ENCODE assay signal across 14 cellular contexts in the genomic region with DNA sequence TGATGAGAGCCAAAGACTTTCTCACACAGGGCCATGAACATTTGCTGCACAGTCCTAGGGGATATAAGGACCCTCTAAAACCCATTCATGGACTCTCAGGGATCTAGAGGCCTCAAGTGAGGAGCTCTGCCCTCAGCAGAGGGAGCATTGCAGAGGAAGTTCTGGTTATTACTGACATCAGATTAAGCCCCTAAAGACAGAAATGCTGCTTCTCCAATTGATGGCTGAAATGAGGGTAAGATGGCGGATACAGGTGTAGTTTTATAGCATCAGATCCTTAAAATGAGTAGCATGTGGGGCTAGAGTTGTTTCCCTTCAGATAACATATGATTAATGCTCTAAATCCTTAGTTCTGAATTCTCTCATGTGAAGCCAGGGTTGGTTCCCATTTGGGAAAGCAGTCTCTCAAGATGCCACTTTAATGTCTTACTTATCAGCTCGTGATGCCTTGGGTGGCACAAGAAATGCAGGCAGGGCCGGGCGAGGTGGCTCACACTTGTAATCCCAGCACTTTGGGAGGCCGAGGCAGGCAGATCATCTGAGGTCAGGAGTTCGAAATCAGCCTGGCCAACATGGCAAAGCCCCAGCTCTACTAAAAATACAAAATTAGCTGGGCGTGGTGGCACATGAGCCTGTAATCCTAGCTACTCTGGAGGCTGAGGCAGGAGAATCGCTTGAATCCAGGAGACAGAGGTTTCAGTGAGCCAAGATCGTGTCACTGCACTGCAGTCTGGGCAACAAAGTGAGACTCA. TPM values are rescaled to one million over a fixed set of nuclear protein-coding genes. Genes with fewer than 3 reads are reported as not detected.
A peak's percentile ranks its signal among the peaks of the same experiment; 100 is the strongest.
DNase-seq lines count a peak whose midpoint lies in the region; ATAC-seq and TF ChIP-seq lines count a peak whose summit lies in the region.
"Had no signal": no experiment of that assay in that cellular context is flagged by ENCODE, and none has a peak within 500 bp of the region (broad histone marks: within the 10 kb centered on the region; RNA-seq: fewer than 3 reads in every experiment).

No MANE protein-coding gene starts in this region.

- H3K9ac ChIP-seq in OCI-LY1 (ENCODE audit: low read length) = peak overlapping the region; percentile 78
- H3K9ac ChIP-seq in PC-3 (ENCODE audit: low read length) = no peak overlapping the region

- H3K9me2 ChIP-seq in OCI-LY1 (ENCODE audit: low read depth, low read length) = no peaks in the 10 kb centered on the region
- no peaks in the 10 kb centered on the region for H3K9me2 ChIP-seq in PC-3 (replicated peaks; ENCODE audit: low read length)

- no peak for ATAC-seq in aorta (ENCODE audit: low FRiP score)
- no peak for ATAC-seq in PC-3

- peaks cover 84% of the 10 kb centered on the region for H3K36me3 Mint-ChIP-seq in activated naive CD8-positive, alpha-beta T cell treated with anti-CD3 and anti-CD28 coated beads for 36 hours

- peak overlapping the region; percentile 86 for H3K4me2 ChIP-seq in OCI-LY1 (ENCODE audit: low read length)
- H3K4me2 ChIP-seq in PC-3 (ENCODE audit: low read length) = no peak overlapping the region

- H3K79me2 ChIP-seq in OCI-LY1 (ENCODE audit: insufficient read depth, low read length) = peaks cover 100% of the 10 kb centered on the region
- H3K79me2 ChIP-seq in PC-3 (ENCODE audit: low read length) = no peaks in the 10 kb centered on the region

- intact Hi-C loops in aorta (cut with DNase I) (no loop called here), PC-3 (cut with micrococcal nuclease) (no loop called here)

- H3K27ac ChIP-seq in OCI-LY1 (ENCODE audit: low read depth, low read length, poor library complexity, severe bottlenecking) = peak overlapping the region; percentile 100
- peak overlapping the region in 16 of 21 experiments; percentile 4 to 93 (median 68) for H3K27ac ChIP-seq in skin epidermis
- no peak overlapping the region for H3K27ac ChIP-seq in aorta (ENCODE audit: low read depth in 1 of 2, low read length in 2 of 2)
- H3K27ac ChIP-seq in PC-3 (ENCODE audit: low read length) = no peak overlapping the region

- peak overlapping the region; percentile 93 for H3K4me3 Mint-ChIP-seq in activated naive CD8-positive, alpha-beta T cell treated with anti-CD3 and anti-CD28 coated beads for 36 hours

- H2AFZ ChIP-seq in OCI-LY1 (ENCODE audit: low read length) (no peak overlapping the region), PC-3 (ENCODE audit: low read length) (no peak overlapping the region)

- CTCF ChIA-PET in HEK293T (lab: Yijun Ruan, JAX) = no interaction called here
- CTCF ChIA-PET in PC-3 (lab: Charles Lee) = no interaction called here

- H4K20me1 ChIP-seq in OCI-LY1 (ENCODE audit: insufficient read depth, low read length) (no peaks in the 10 kb centered on the region), PC-3 (ENCODE audit: low read length) (no peaks in the 10 kb centered on the region)

- WGBS in aorta, 2 donors = 87 to 88% methylated on average over 9 of the region's 9 CpGs

- peaks cover 67% of the 10 kb centered on the region for H3K4me1 Mint-ChIP-seq in activated naive CD8-positive, alpha-beta T cell treated with anti-CD3 and anti-CD28 coated beads for 36 hours

- peaks cover 3% of the 10 kb centered on the region for H3K36me3 ChIP-seq in GM06990 (ENCODE audit: control insufficient read depth, insufficient read depth, low read length)
- peaks cover 90% of the 10 kb centered on the region for H3K36me3 ChIP-seq in OCI-LY1 (ENCODE audit: insufficient read depth, low read length)
- no peaks in the 10 kb centered on the region for H3K36me3 ChIP-seq in aorta (ENCODE audit: control insufficient read depth in 1 of 2, insufficient read depth in 2 of 2, low read length in 1 of 2)
- no peaks in the 10 kb centered on the region for H3K36me3 ChIP-seq in PC-3 (ENCODE audit: low read depth, low read length)

- peak overlapping the region; percentile 97 for H3K27ac Mint-ChIP-seq in activated naive CD8-positive, alpha-beta T cell treated with anti-CD3 and anti-CD28 coated beads for 36 hours

- H3K9me3 ChIP-seq in OCI-LY1 (ENCODE audit: low read length) (no peaks in the 10 kb centered on the region), aorta (ENCODE audit: control insufficient read depth, low read length) (no peaks in the 10 kb centered on the region), PC-3 (ENCODE audit: low read length) (no peaks in the 10 kb centered on the region)
- H3K9me3 ChIP-seq: Caco-2 had no signal

- peak overlapping the region; percentile 89 for H3K4me3 ChIP-seq in GM06990 (replicated peaks; ENCODE audit: low read depth, low read length)
- H3K4me3 ChIP-seq in OCI-LY1 (ENCODE audit: low read depth, low read length, poor library complexity, severe bottlenecking) = peak overlapping the region; percentile 82
- peak overlapping the region in 2 of 7 experiments; percentile 7 to 15 for H3K4me3 ChIP-seq in skin epidermis
- H3K4me3 ChIP-seq in aorta (ENCODE audit: low read length in 2 of 2) = no peak overlapping the region
- H3K4me3 ChIP-seq in PC-3 (ENCODE audit: low read length) = no peak overlapping the region

- peaks cover under 1% of the 10 kb centered on the region; the same call in 1 of the 2 replicates for H3F3A ChIP-seq in OCI-LY1 (ENCODE audit: insufficient read depth, low read length)
- H3F3A ChIP-seq in PC-3 (ENCODE audit: low read length, unreplicated experiment) = no peaks in the 10 kb centered on the region

- BruUV-seq in PC-3 (replicated peaks; lab: Mats Ljungman, UMichigan) = no TSS peak

- peaks cover 92% of the 10 kb centered on the region for H3K4me1 ChIP-seq in OCI-LY1 (ENCODE audit: insufficient read depth, low read length, severe bottlenecking)
- no peaks in the 10 kb centered on the region for H3K4me1 ChIP-seq in aorta (ENCODE audit: control insufficient read depth in 1 of 2, insufficient read depth in 2 of 2, low read length in 2 of 2)
- peaks cover 14% of the 10 kb centered on the region for H3K4me1 ChIP-seq in PC-3 (ENCODE audit: insufficient read depth, low read length)
- H3K4me1 ChIP-seq: Caco-2 had no signal

- H3K9me3 Mint-ChIP-seq in activated naive CD8-positive, alpha-beta T cell treated with anti-CD3 and anti-CD28 coated beads for 36 hours = no peaks in the 10 kb centered on the region

- POLR2A ChIA-PET in HEK293T (lab: Yijun Ruan, JAX) (no interaction called here), PC-3 (lab: Charles Lee; ENCODE audit: unreplicated experiment) (no interaction called here)

- H3K27me3 Mint-ChIP-seq in activated naive CD8-positive, alpha-beta T cell treated with anti-CD3 and anti-CD28 coated beads for 36 hours = peaks cover 3% of the 10 kb centered on the region

- H3K27me3 ChIP-seq in GM06990 (replicated peaks; ENCODE audit: control insufficient read depth, insufficient read depth, low read length) = no peaks in the 10 kb centered on the region
- no peaks in the 10 kb centered on the region for H3K27me3 ChIP-seq in OCI-LY1 (ENCODE audit: insufficient read depth, low read length)
- H3K27me3 ChIP-seq in aorta (ENCODE audit: control insufficient read depth in 1 of 2, insufficient read depth in 2 of 2, low read length in 1 of 2) = no peaks in the 10 kb centered on the region
- H3K27me3 ChIP-seq in PC-3 (ENCODE audit: low read length) = no peaks in the 10 kb centered on the region

- no peak for DNase-seq in GM06990 (ENCODE audit: extremely low read depth, insufficient read length)
- DNase-seq in activated naive CD8-positive, alpha-beta T cell treated with anti-CD3 and anti-CD28 coated beads for 36 hours = no peak
- DNase-seq in HEK293T (ENCODE audit: extremely low spot score) = no peak
- DNase-seq in aorta = no peak
- DNase-seq in PC-3 = no peak
- DNase-seq in SW480 (ENCODE audit: low spot score) = no peak
- DNase-seq: activated gamma-delta T cell treated with Interleukin-2 at 50 U/mL for 16 hours; Caco-2; H7; kidney; NCI-H1694 treated with DMSO at 0.1 percent for 48 hours; stimulated activated CD4-positive, alpha-beta T cell treated with anti-CD3 and anti-CD28 coated beads, Interleukin-15, amount 100 ng/mL, for 24 hours had no signal

- no peak for TF ChIP-seq CTCF in GM06990 (IDR thresholded peaks at IDR 0.05; ENCODE audit: insufficient read depth, low read length, poor library complexity, severe bottlenecking)
- no peak for TF ChIP-seq CTCF in OCI-LY1 (IDR thresholded peaks at IDR 0.05; ENCODE audit: low read length)
- TF ChIP-seq CTCF in PC-3 (conservative IDR thresholded peaks at IDR 0.05; ENCODE audit: low read depth, low read length) = no peak

TF ChIP-seq in HEK293T, 16 proteins besides CTCF, POLR2A, EP300 and RAD21:
- TF ChIP-seq, protein P1, sequence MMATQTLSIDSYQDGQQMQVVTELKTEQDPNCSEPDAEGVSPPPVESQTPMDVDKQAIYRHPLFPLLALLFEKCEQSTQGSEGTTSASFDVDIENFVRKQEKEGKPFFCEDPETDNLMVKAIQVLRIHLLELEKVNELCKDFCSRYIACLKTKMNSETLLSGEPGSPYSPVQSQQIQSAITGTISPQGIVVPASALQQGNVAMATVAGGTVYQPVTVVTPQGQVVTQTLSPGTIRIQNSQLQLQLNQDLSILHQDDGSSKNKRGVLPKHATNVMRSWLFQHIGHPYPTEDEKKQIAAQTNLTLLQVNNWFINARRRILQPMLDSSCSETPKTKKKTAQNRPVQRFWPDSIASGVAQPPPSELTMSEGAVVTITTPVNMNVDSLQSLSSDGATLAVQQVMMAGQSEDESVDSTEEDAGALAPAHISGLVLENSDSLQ (IDR thresholded peaks at IDR 0.05) = no peak
- TF ChIP-seq HDGF (IDR thresholded peaks at IDR 0.05; ENCODE audit: borderline replicate concordance) = no peak
- no peak for TF ChIP-seq TARDBP (IDR thresholded peaks at IDR 0.05)
- TF ChIP-seq FOXA1 (IDR thresholded peaks at IDR 0.05) = no peak
- TF ChIP-seq LEF1 (IDR thresholded peaks at IDR 0.05; ENCODE audit: borderline replicate concordance) = no peak
- no peak for TF ChIP-seq ARNT (IDR thresholded peaks at IDR 0.05)
- no peak for TF ChIP-seq BHLHE40 (IDR thresholded peaks at IDR 0.05; ENCODE audit: borderline replicate concordance)
- no peak for TF ChIP-seq SUZ12 (IDR thresholded peaks at IDR 0.05)
- TF ChIP-seq FOXM1 (IDR thresholded peaks at IDR 0.05; ENCODE audit: borderline replicate concordance) = no peak
- TF ChIP-seq ZNF384 (IDR thresholded peaks at IDR 0.05) = no peak
- no peak for TF ChIP-seq CTBP1 (IDR thresholded peaks at IDR 0.05; ENCODE audit: borderline replicate concordance)

RNA-seq across cellular contexts. Expression of a gene that starts 7.9 kb away (rescaled TPM):
- 100 to 1,000 TPM; 112 to 114 TPM for total RNA-seq in activated naive CD8-positive, alpha-beta T cell treated with anti-CD3 and anti-CD28 coated beads for 36 hours
- total RNA-seq in aorta (1 to 10 TPM; 3.3 to 4.1 TPM), PC-3 (2014; rRNA removed) (0.12 TPM in 1 of 2 replicates, not detected in the other)
- 1 to 10 TPM in 1 of 2 donors, under 1 TPM in 1; 0.74 to 3.3 TPM for polyA plus RNA-seq in aorta
- total RNA-seq: Caco-2 had no signal

Comparison
In these comparisons a context has a peak if more than half of its experiments do, and no peak if none do; other contexts are left out.
1. H3K4me3 ChIP-seq: peak in GM06990 (single experiment) and OCI-LY1 (single experiment); none in aorta (0 of 2) and PC-3 (single experiment).
2. H3K27ac ChIP-seq: peak in OCI-LY1 (single experiment) and skin epidermis (16 of 21); none in aorta (0 of 2) and PC-3 (single experiment).
3. RNA of a gene that starts 7.9 kb away (total RNA-seq): 112 to 114 TPM in activated naive CD8-positive, alpha-beta T cell treated with anti-CD3 and anti-CD28 coated beads for 36 hours; 3.3 to 4.1 TPM in aorta and 0.12 TPM in PC-3; every median in the first group is over 10 times any median in the second.